ENCODE assay signal across 1 cellular context in genomic region chr9:135063466-135063865, GRCh38. TPM values are rescaled to one million over a fixed set of nuclear protein-coding genes. Genes with fewer than 3 reads are reported as not detected.
"Had no signal": no experiment of that assay in that cellular context is flagged by ENCODE, and none has a peak within 500 bp of the region (broad histone marks: within the 10 kb centered on the region; RNA-seq: fewer than 3 reads in every experiment).

No MANE protein-coding gene starts in this region.

RNA-seq across cellular contexts. Expression of gene OLFM1, which starts 24.0 kb away (rescaled TPM):
- total RNA-seq: naive thymus-derived CD8-positive, alpha-beta T cell had no signal
- polyA plus RNA-seq: naive thymus-derived CD8-positive, alpha-beta T cell had no signal
